In genomic region chr7:107045980-107046379, GRCh38 we compare ENCODE assay signal across 8 cellular contexts. TPM values are rescaled to one million over a fixed set of nuclear protein-coding genes. Genes with fewer than 3 reads are reported as not detected.
DNase-seq lines count a peak whose midpoint lies in the region; ATAC-seq, FAIRE-seq and TF ChIP-seq lines count a peak whose summit lies in the region.

No MANE protein-coding gene starts in this region.

- H2AFZ ChIP-seq in astrocyte (ENCODE audit: low read depth, low read length), result no peak overlapping the region

- peak overlapping the region; percentile 89 for H3K4me3 Mint-ChIP-seq in astrocyte (ENCODE audit: unreplicated experiment)
- peak overlapping the region; percentile 92 for H3K4me3 Mint-ChIP-seq in mesothelial cell of epicardium

- no peak for TF ChIP-seq CTCF in AG09319 (IDR thresholded peaks at IDR 0.05; ENCODE audit: low read depth, low read length)
- no peak for TF ChIP-seq CTCF in astrocyte (IDR thresholded peaks at IDR 0.05; ENCODE audit: insufficient read depth, low read depth, low read length)
- no peak for TF ChIP-seq CTCF in mesothelial cell of epicardium (IDR thresholded peaks at IDR 0.05; ENCODE audit: unreplicated experiment)

- H3K27me3 ChIP-seq in HAP-1 (ENCODE audit: low read depth) (no peaks in the 10 kb centered on the region), astrocyte (ENCODE audit: insufficient read depth, low read length) (no peaks in the 10 kb centered on the region)

- no peak overlapping the region for H3K27ac Mint-ChIP-seq in astrocyte (ENCODE audit: unreplicated experiment)
- no peak overlapping the region for H3K27ac Mint-ChIP-seq in mesothelial cell of epicardium

- H3K9me3 ChIP-seq in HAP-1 (no peaks in the 10 kb centered on the region), astrocyte (ENCODE audit: insufficient read depth, low read depth, low read length) (no peaks in the 10 kb centered on the region)

- in situ Hi-C loops in HAP-1 (cut with MboI; ENCODE audit: low sequenced_read_pairs), result no loop called here

- H4K20me1 ChIP-seq in astrocyte (ENCODE audit: insufficient read depth, low read length), result no peaks in the 10 kb centered on the region

- H3K4me2 ChIP-seq in astrocyte (ENCODE audit: low read length), result peak overlapping the region; percentile 97

- H3K4me3 ChIP-seq in HAP-1, result peak overlapping the region; percentile 70
- peak overlapping the region; percentile 67 for H3K4me3 ChIP-seq in astrocyte (ENCODE audit: insufficient read depth, low read depth, low read length)

- H3K4me1 ChIP-seq in HAP-1 (peaks cover 23% of the 10 kb centered on the region), astrocyte (ENCODE audit: insufficient read depth, low read length) (peaks cover 13% of the 10 kb centered on the region)

- H3K9me3 Mint-ChIP-seq in astrocyte (ENCODE audit: unreplicated experiment), result no peaks in the 10 kb centered on the region
- H3K9me3 Mint-ChIP-seq in mesothelial cell of epicardium, result no peaks in the 10 kb centered on the region

- H3K36me3 Mint-ChIP-seq in astrocyte (ENCODE audit: low read depth, unreplicated experiment) (no peaks in the 10 kb centered on the region), mesothelial cell of epicardium (no peaks in the 10 kb centered on the region)

- H3K9ac ChIP-seq in astrocyte (ENCODE audit: low read length), result peak overlapping the region; percentile 64

- H3K79me2 ChIP-seq in astrocyte (ENCODE audit: insufficient read depth, low read length), result no peaks in the 10 kb centered on the region

- H3K4me1 Mint-ChIP-seq in astrocyte (ENCODE audit: low read depth, unreplicated experiment), result peaks cover 13% of the 10 kb centered on the region
- peaks cover 27% of the 10 kb centered on the region for H3K4me1 Mint-ChIP-seq in mesothelial cell of epicardium

- DNase-seq in AG09319 (ENCODE audit: extremely low read depth, low read depth) (peak; percentile 54), HAP-1 (ENCODE audit: low spot score in 2 of 2) (peak; percentile 19 to 50), astrocyte (ENCODE audit: low read depth) (peak; percentile 44), mesothelial cell of epicardium (ENCODE audit: low spot score in 2 of 2, unreplicated experiment in 2 of 2) (no peak), NCI-H1694 treated with DMSO at 0.1 percent for 48 hours (lab: John Stamatoyannopoulos, UW) (no peak), NCI-H1436 (lab: John Stamatoyannopoulos, UW) (no peak)

- no peak overlapping the region for H3K27ac ChIP-seq in astrocyte (ENCODE audit: low read depth, low read length)

- ATAC-seq in GM18868 (IDR thresholded peaks at IDR 0.05; ENCODE audit: unreplicated experiment), result no peak
- ATAC-seq in HG03439 (IDR thresholded peaks at IDR 0.05; ENCODE audit: unreplicated experiment), result no peak

- no peaks in the 10 kb centered on the region for H3K27me3 Mint-ChIP-seq in astrocyte (ENCODE audit: low read depth, unreplicated experiment)
- H3K27me3 Mint-ChIP-seq in mesothelial cell of epicardium (ENCODE audit: low read depth), result no peaks in the 10 kb centered on the region

- H3K36me3 ChIP-seq in HAP-1 (replicated peaks) (no peaks in the 10 kb centered on the region), astrocyte (ENCODE audit: insufficient read depth, low read length) (no peaks in the 10 kb centered on the region)

- FAIRE-seq in astrocyte (lab: Jason Lieb, UNC), result no peak

RNA-seq across cellular contexts. Expression of gene PRKAR2B, which starts 1.5 kb away (rescaled TPM):
- total RNA-seq in astrocyte (6.4 and 7.6 TPM in 2 replicates), mesothelial cell of epicardium (7.8 to 8.3 TPM (median 7.8 TPM) in 3 replicates)

Comparison
In these comparisons a context has a peak if more than half of its experiments do, and no peak if none do; other contexts are left out.
1. DNase-seq: peak in AG09319 (single experiment), HAP-1 (2 of 2) and astrocyte (single experiment); none in mesothelial cell of epicardium (0 of 2), NCI-H1694 treated with DMSO at 0.1 percent for 48 hours (single experiment) and NCI-H1436 (single experiment).